ENCODE assay signal across 19 cellular contexts in genomic region chr17:81528384-81528650, GRCh38.
"Had no signal": no experiment of that assay in that cellular context is flagged by ENCODE, and none has a peak within 500 bp of the region (broad histone marks: within the 10 kb centered on the region; RNA-seq: fewer than 3 reads in every experiment).

No MANE protein-coding gene starts in this region.

- H3K4me1 ChIP-seq: prostate gland had no signal

- H3K27ac Mint-ChIP-seq: immature natural killer cell; naive thymus-derived CD4-positive, alpha-beta T cell; nephron; stimulated activated naive CD8-positive, alpha-beta T cell treated with anti-CD3 and anti-CD28 coated beads, Interleukin-15, amount 100 ng/mL, for 72 hours had no signal

- ATAC-seq: naive thymus-derived CD4-positive, alpha-beta T cell; stimulated activated naive CD8-positive, alpha-beta T cell treated with anti-CD3 and anti-CD28 coated beads, Interleukin-15, amount 100 ng/mL, for 72 hours had no signal

- H3K4me3 ChIP-seq: neural progenitor cell, prostate gland, suprapubic skin, vagina had no signal

- H3K36me3 Mint-ChIP-seq: immature natural killer cell; naive thymus-derived CD4-positive, alpha-beta T cell; neural progenitor cell had no signal

- H3K9me3 Mint-ChIP-seq: immature natural killer cell; naive thymus-derived CD4-positive, alpha-beta T cell; nephron; stimulated activated naive CD8-positive, alpha-beta T cell treated with anti-CD3 and anti-CD28 coated beads, Interleukin-15, amount 100 ng/mL, for 72 hours had no signal

- H3K9me3 ChIP-seq: prostate gland, suprapubic skin, vagina had no signal

- H3K4me3 Mint-ChIP-seq: immature natural killer cell; naive thymus-derived CD4-positive, alpha-beta T cell; nephron; neural progenitor cell; stimulated activated naive CD8-positive, alpha-beta T cell treated with anti-CD3 and anti-CD28 coated beads, Interleukin-15, amount 100 ng/mL, for 72 hours had no signal

- DNase-seq: cortex of kidney; hypothalamus; immature natural killer cell; mammary epithelial cell; mesendoderm; midbrain; naive thymus-derived CD4-positive, alpha-beta T cell; nucleus accumbens; small intestine; stimulated activated CD4-positive, alpha-beta T cell treated with anti-CD3 and anti-CD28 coated beads, Interleukin-15, amount 100 ng/mL, for 24 hours; stimulated activated CD4-positive, alpha-beta T cell treated with anti-CD3 and anti-CD28 coated beads, Interleukin-4, amount 100 ng/mL, for 1 hour; stimulated activated CD8-positive, alpha-beta memory T cell treated with anti-CD3 and anti-CD28 coated beads, Interleukin-4, amount 100 ng/mL, for 48 hours; stimulated activated naive CD4-positive, alpha-beta T cell; stimulated activated naive CD8-positive, alpha-beta T cell treated with anti-CD3 and anti-CD28 coated beads, Interleukin-15, amount 100 ng/mL, for 72 hours had no signal

- H3K27ac ChIP-seq: neural progenitor cell, prostate gland, suprapubic skin, vagina had no signal

- H3K4me1 Mint-ChIP-seq: stimulated activated naive CD8-positive, alpha-beta T cell treated with anti-CD3 and anti-CD28 coated beads, Interleukin-15, amount 100 ng/mL, for 72 hours had no signal

- H3K36me3 ChIP-seq: neural progenitor cell, prostate gland, suprapubic skin, vagina had no signal
